In the genomic region with DNA sequence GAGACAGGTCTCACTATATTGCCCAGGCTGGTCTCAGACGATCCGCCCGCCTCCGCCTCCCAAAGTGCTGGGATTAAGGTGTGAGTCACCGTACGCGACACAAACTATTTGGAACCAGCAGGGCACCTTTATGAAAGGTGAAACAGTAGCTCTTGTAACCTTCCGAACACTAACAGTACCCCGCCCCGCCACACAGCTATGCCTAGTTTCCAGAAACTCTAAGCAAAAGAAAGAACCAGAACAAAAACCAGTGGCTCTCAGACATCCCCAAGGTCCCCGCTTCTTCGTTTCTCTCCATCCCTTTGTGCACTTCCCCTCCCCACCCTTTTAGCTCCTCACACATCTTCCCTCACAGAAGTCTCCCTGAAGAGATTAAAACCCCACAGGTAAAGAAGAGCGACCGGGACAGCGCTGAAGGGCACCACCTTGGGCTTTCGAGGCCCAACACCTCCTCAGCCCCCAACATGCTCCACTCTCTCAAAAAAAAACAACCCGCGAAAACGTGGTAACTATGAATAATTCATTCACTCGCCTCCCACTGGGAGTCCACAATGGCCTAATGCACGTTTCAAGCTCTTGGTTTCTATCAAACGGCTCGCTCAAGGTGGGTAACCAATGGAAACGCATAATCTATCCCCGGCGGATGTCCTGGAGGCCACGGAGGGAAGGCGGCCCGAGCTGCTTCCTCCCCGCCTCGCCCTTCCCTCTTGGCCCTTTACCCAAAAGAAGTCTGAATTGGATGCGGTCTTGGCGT, we compare ENCODE assay signal across 9 cellular contexts. TPM values are rescaled to one million over a fixed set of nuclear protein-coding genes. Genes with fewer than 3 reads are reported as not detected.
A peak's percentile ranks its signal among the peaks of the same experiment; 100 is the strongest.
DNase-seq lines count a peak whose midpoint lies in the region; ATAC-seq, FAIRE-seq and TF ChIP-seq lines count a peak whose summit lies in the region.
"Had no signal": no experiment of that assay in that cellular context is flagged by ENCODE, and none has a peak within 500 bp of the region (broad histone marks: within the 10 kb centered on the region; RNA-seq: fewer than 3 reads in every experiment).

No MANE protein-coding gene starts in this region.

- no CpG with 5 or more reads among the region's 33 CpGs for WGBS in mesendoderm (ENCODE audit: extremely low coverage, insufficient coverage, low lambda C conversion rate)

- DNase-seq in CD14-positive monocyte (ENCODE audit: low spot score): no peak
- no peak for DNase-seq in T-helper 17 cell
- DNase-seq in dermis blood vessel endothelial cell: peak; percentile 84
- DNase-seq in mesendoderm: peak; percentile 72
- DNase-seq in stromal cell of bone marrow (ENCODE audit: low read depth): peak; percentile 27
- DNase-seq in D721Med (ENCODE audit: insufficient read length, low spot score): no peak

- H3K9ac ChIP-seq in mesendoderm (ENCODE audit: low read length): peak overlapping the region; percentile 97

- peaks cover 38% of the 10 kb centered on the region for H3K4me1 Mint-ChIP-seq in CD14-positive monocyte
- H3K4me1 Mint-ChIP-seq in T-helper 17 cell: peaks cover 35% of the 10 kb centered on the region

- peak overlapping the region; percentile 98 for H3K56ac ChIP-seq in mesendoderm (ENCODE audit: low read length)

- H3K9me3 Mint-ChIP-seq in CD14-positive monocyte: no peaks in the 10 kb centered on the region

- H2BK15ac ChIP-seq in mesendoderm (replicated peaks; ENCODE audit: low read depth): no peak overlapping the region

- H3K4me2 ChIP-seq in mesendoderm (ENCODE audit: low read length): peak overlapping the region; percentile 82

- TF ChIP-seq CTCF in CD14-positive monocyte (IDR thresholded peaks at IDR 0.05): no peak
- TF ChIP-seq CTCF in D721Med (IDR thresholded peaks at IDR 0.05; ENCODE audit: insufficient read depth, missing control alignments): no peak

- no peak overlapping the region for H2BK5ac ChIP-seq in mesendoderm (ENCODE audit: low read length)

- peak overlapping the region; percentile 91 to 94 for H3K4me3 Mint-ChIP-seq in CD14-positive monocyte
- H3K4me3 Mint-ChIP-seq in T-helper 17 cell: peak overlapping the region; percentile 95

- H3K4me1 ChIP-seq in mesendoderm (ENCODE audit: control insufficient read depth, low read depth, low read length): no peaks in the 10 kb centered on the region

- H3K79me2 ChIP-seq in mesendoderm (ENCODE audit: control insufficient read depth, insufficient read depth, low read length): peaks cover 56% of the 10 kb centered on the region

- H3K27me3 Mint-ChIP-seq in CD14-positive monocyte (ENCODE audit: low read depth in 3 of 3): no peaks in the 10 kb centered on the region
- H3K27me3 Mint-ChIP-seq in T-helper 17 cell: no peaks in the 10 kb centered on the region

- no peak overlapping the region for H2BK120ac ChIP-seq in mesendoderm (ENCODE audit: low read depth, low read length)

- no peaks in the 10 kb centered on the region for H3K27me3 ChIP-seq in mesendoderm (ENCODE audit: insufficient read depth, low read length, poor library complexity)

- no peak for FAIRE-seq in D721Med (lab: Jason Lieb, UNC)
- FAIRE-seq: TTC549 had no signal

- peaks cover 22% of the 10 kb centered on the region for H3K79me1 ChIP-seq in mesendoderm (ENCODE audit: low read length)

- intact Hi-C loops in CD14-positive monocyte (cut with micrococcal nuclease): loop anchor here (2.0 to 5.0 kb wide), 3 partner anchors 39 to 67 kb away; a partner anchor contains a TSS

- H4K8ac ChIP-seq in mesendoderm (ENCODE audit: low read depth, low read length): no peak overlapping the region

- peak overlapping the region; percentile 95 for H3K4me3 ChIP-seq in mesendoderm (ENCODE audit: low read length)

- ATAC-seq in GM19438 (IDR thresholded peaks at IDR 0.05; ENCODE audit: low read depth, unreplicated experiment): peak; percentile 25
- ATAC-seq in HG03565 (IDR thresholded peaks at IDR 0.05; ENCODE audit: unreplicated experiment): peak; percentile 8
- peak; percentile 24 for ATAC-seq in T-helper 17 cell

- H2AK5ac ChIP-seq in mesendoderm (ENCODE audit: low read length): no peak overlapping the region

- peaks cover 9% of the 10 kb centered on the region for H3K36me3 ChIP-seq in mesendoderm (ENCODE audit: control insufficient read depth, insufficient read depth, low read length)

- no peak overlapping the region for H4K5ac ChIP-seq in mesendoderm (ENCODE audit: low read length)

- H3K36me3 Mint-ChIP-seq in CD14-positive monocyte (peaks cover 34 to 36% of the 10 kb centered on the region in 2 donors), T-helper 17 cell (ENCODE audit: low read depth) (peaks cover 2% of the 10 kb centered on the region)

- H3K4ac ChIP-seq in mesendoderm (ENCODE audit: low read depth, low read length): no peak overlapping the region

- no peaks in the 10 kb centered on the region for H3K9me3 ChIP-seq in T-helper 17 cell (ENCODE audit: control insufficient read depth, low read length, poor library complexity, severe bottlenecking)

- no peak overlapping the region for H3K23ac ChIP-seq in mesendoderm (ENCODE audit: low read length)

- H3K27ac Mint-ChIP-seq in CD14-positive monocyte (peak overlapping the region; percentile 81 to 91 (median 83)), T-helper 17 cell (peak overlapping the region; percentile 96)

- H3K27ac ChIP-seq in mesendoderm (ENCODE audit: low read depth, low read length): peak overlapping the region; percentile 87

- H3K18ac ChIP-seq in mesendoderm (ENCODE audit: low read length): peak overlapping the region; percentile 52

RNA-seq across cellular contexts. Expression of a gene that starts 0.9 kb away (rescaled TPM):
- polyA plus RNA-seq in CD14-positive monocyte: 10 to 100 TPM; 30.1 to 33.1 TPM
- 10 to 100 TPM; 28.5 to 32.9 TPM for total RNA-seq in T-helper 17 cell
- 34.8 and 35.4 TPM in 2 replicates for total RNA-seq in dermis blood vessel endothelial cell
- 22.9 TPM for polyA plus RNA-seq in mesendoderm (2013, experiment 1 of 2)
- polyA plus RNA-seq in mesendoderm (2013, experiment 2 of 2): 21.8 TPM

RNA-seq across cellular contexts. Expression of a gene that starts 1.2 kb away (rescaled TPM):
- polyA plus RNA-seq in CD14-positive monocyte: 10 to 100 TPM; 52.3 to 58.1 TPM
- total RNA-seq in T-helper 17 cell (10 to 100 TPM; 18.3 to 19.4 TPM), dermis blood vessel endothelial cell (24.7 and 26.5 TPM in 2 replicates)
- 27.1 TPM for polyA plus RNA-seq in mesendoderm (2013, experiment 1 of 2)
- 28.2 TPM for polyA plus RNA-seq in mesendoderm (2013, experiment 2 of 2)

RNA-seq across cellular contexts. Expression of a gene that starts 32.6 kb away (rescaled TPM):
- polyA plus RNA-seq in CD14-positive monocyte: 1 to 10 TPM; 2.7 to 3.4 TPM
- total RNA-seq in T-helper 17 cell (1 to 10 TPM; 8.2 to 8.3 TPM), dermis blood vessel endothelial cell (5.6 and 7.5 TPM in 2 replicates)
- 9.6 TPM for polyA plus RNA-seq in mesendoderm (2013, experiment 1 of 2)
- polyA plus RNA-seq in mesendoderm (2013, experiment 2 of 2): 9.5 TPM

RNA-seq across cellular contexts. Expression of a gene that starts 38.9 kb away (rescaled TPM):
- polyA plus RNA-seq in CD14-positive monocyte: 1 to 10 TPM in 1 of 2 donors, under 1 TPM in 1; 0.76 to 2.7 TPM
- total RNA-seq in T-helper 17 cell (1 to 10 TPM; 7.0 to 8.0 TPM), dermis blood vessel endothelial cell (2.6 and 3.2 TPM in 2 replicates)
- 162 TPM for polyA plus RNA-seq in mesendoderm (2013, experiment 1 of 2)
- polyA plus RNA-seq in mesendoderm (2013, experiment 2 of 2): 164 TPM

Comparison
In these comparisons a context has a peak if more than half of its experiments do, and no peak if none do; other contexts are left out.
1. DNase-seq: peak in dermis blood vessel endothelial cell (single experiment), mesendoderm (single experiment) and stromal cell of bone marrow (single experiment); none in CD14-positive monocyte (single experiment), T-helper 17 cell (0 of 3) and D721Med (single experiment).
2. Peak in every context shown above with its lines, with median percentiles within 50 percentile points of each other: ATAC-seq.